Comparison of ENCODE assay signal across 8 cellular contexts in the genomic region with DNA sequence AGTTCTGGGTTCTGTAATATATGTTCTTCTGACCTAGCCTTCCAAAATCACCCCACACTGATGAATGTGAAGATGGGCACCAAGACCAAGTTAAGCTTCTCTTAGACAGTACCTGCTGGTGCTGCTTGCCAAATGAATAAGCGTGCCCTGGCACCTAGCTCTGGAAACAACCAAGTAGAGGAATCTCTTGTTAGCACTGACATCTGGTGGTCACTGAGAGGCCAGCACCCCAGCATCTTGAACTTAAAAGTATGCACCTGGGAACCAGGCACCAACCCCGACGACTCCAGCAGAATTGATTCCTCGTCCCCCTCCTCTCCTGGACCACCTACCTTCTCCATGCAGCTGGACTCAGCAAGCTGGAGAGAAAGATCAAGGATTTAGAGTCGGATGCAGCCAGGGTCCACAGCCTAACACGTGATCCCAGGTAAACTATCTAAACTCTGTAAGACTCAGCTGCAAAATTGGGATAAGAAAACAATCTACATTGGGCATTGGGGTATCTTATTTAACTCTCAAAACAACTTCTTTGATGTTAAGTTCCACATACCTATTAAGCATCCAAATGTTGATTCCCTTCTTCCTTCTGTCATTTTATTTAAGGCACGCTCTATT.
DNase-seq lines count a peak whose midpoint lies in the region; ATAC-seq and TF ChIP-seq lines count a peak whose summit lies in the region.

No MANE protein-coding gene starts in this region.

- TF ChIP-seq CTCF in AG04450 (IDR thresholded peaks at IDR 0.05; ENCODE audit: low read depth, low read length) (peak; percentile 85), GM12873 (IDR thresholded peaks at IDR 0.05; ENCODE audit: insufficient read depth, low read depth, low read length, missing control alignments) (peak; percentile 80), foreskin keratinocyte (conservative IDR thresholded peaks at IDR 0.05) (peak; percentile 86)

- H3K4me3 ChIP-seq in AG04450 (ENCODE audit: low read depth, low read length): no peak overlapping the region

- DNase-seq in AG04450 (ENCODE audit: low read depth, low spot score): peak; percentile 21
- peak; percentile 45 for DNase-seq in NCI-H69 (lab: John Stamatoyannopoulos, UW)
- peak; percentile 30 for DNase-seq in activated T-cell treated with anti-CD3 and anti-CD28 coated beads, Interleukin-2, amount 50 U/mL, for 1 hour
- peak in 1 of 2 donors; percentile 62 for DNase-seq in foreskin keratinocyte
- DNase-seq in pons (ENCODE audit: low spot score): peak; percentile 66

- H3K27me3 ChIP-seq in AG04450 (ENCODE audit: control insufficient read depth, insufficient read depth, low read length) (peaks cover 8% of the 10 kb centered on the region), foreskin keratinocyte (no peaks in the 10 kb centered on the region)

- no peaks in the 10 kb centered on the region for H3K9me3 ChIP-seq in AG04450 (ENCODE audit: control insufficient read depth, insufficient read depth, low read length)

- ATAC-seq in HG03095 (IDR thresholded peaks at IDR 0.05; ENCODE audit: unreplicated experiment): peak; percentile 38
- ATAC-seq in foreskin keratinocyte: peak; percentile 84
- no peak for ATAC-seq in HG03108 (IDR thresholded peaks at IDR 0.05; ENCODE audit: unreplicated experiment)

- peaks cover 5% of the 10 kb centered on the region for H3K4me1 ChIP-seq in foreskin keratinocyte

- H3K27ac ChIP-seq in AG04450 (ENCODE audit: low read depth, low read length): no peak overlapping the region
- no peak overlapping the region for H3K27ac ChIP-seq in foreskin keratinocyte

- CTCF ChIA-PET in AG04450 (lab: Charles Lee): interaction anchor here (0.6 to 7.9 kb wide), 47 partner anchors 8 to 1292 kb away, joined by 3 to 165 read pairs (median 4); a partner anchor contains a TSS

- POLR2A ChIA-PET in AG04450 (lab: Yijun Ruan, JAX): no interaction called here
